In genomic region chr19:33978286-33978685, GRCh38 we compare ENCODE assay signal across 35 cellular contexts.
"Had no signal": no experiment of that assay in that cellular context is flagged by ENCODE, and none has a peak within 500 bp of the region (broad histone marks: within the 10 kb centered on the region; RNA-seq: fewer than 3 reads in every experiment).

No MANE protein-coding gene starts in this region.

- H3K36me3 ChIP-seq: MG63 had no signal

- H3K9ac ChIP-seq: KMS-11 had no signal

- H3K27me3 ChIP-seq: MG63 had no signal

- DNase-seq: Karpas-422, Kasumi-1, KBM-7, KG1, MG63, MM.1S, MV-4-11, NCI-H1048, NCI-H1092, NCI-H1092 treated with DMSO at 0.1 percent for 48 hours, NCI-H1105, NCI-H1105 treated with DMSO at 0.1 percent for 48 hours, NCI-H1417, NCI-H1417 treated with DMSO at 0.1 percent for 48 hours, NCI-H1436, NCI-H1436 treated with DMSO at 0.1 percent for 48 hours, NCI-H146, NCI-H1694, NCI-H1694 treated with DMSO at 0.1 percent for 48 hours, NCI-H187, NCI-H187 treated with DMSO at 0.1 percent for 48 hours, NCI-H1930, NCI-H2029, NCI-H2029 treated with DMSO at 0.1 percent for 48 hours, NCI-H2081, NCI-H2081 treated with DMSO at 0.1 percent for 48 hours, NCI-H2107, NCI-H2171, NCI-H2171 treated with DMSO at 0.1 percent for 48 hours, NCI-H2227 treated with DMSO at 0.1 percent for 48 hours, NCI-H226, NCI-H345, NCI-H446, NCI-H446 treated with DMSO at 0.1 percent for 48 hours had no signal

- H3K4me2 ChIP-seq: KMS-11 had no signal

- H3K4me3 ChIP-seq: MG63 had no signal

- H3K27ac ChIP-seq: KMS-11 had no signal
